In the genomic region with DNA sequence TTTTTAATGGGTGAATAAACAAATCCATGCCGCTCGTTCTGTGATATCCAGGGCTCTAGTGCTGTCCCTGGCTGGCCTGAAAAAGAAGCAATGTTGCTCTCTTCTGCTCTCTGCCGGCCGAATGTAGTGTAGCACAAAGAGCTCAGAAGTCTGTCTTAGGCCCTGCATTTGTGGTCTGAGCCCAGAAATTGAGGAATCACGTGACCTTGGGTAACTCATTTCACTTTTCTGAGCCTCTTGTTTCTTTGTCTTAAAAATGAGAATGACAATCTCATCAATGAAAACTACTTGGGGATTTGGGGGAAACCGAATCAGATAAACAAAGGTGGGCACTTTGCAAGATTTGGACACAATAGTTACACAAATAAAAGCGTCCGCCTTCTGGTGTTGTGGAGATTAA, we compare ENCODE assay signal across 8 cellular contexts.
DNase-seq lines count a peak whose midpoint lies in the region; ATAC-seq and TF ChIP-seq lines count a peak whose summit lies in the region.
"Had no signal": no experiment of that assay in that cellular context is flagged by ENCODE, and none has a peak within 500 bp of the region (broad histone marks: within the 10 kb centered on the region; RNA-seq: fewer than 3 reads in every experiment).

No MANE protein-coding gene starts in this region.

- 31% methylated on average over 8 of the region's 8 CpGs for WGBS in hepatocyte (ENCODE audit: low lambda C conversion rate, missing lambda C conversion rate)

- in situ Hi-C loops in G401 (cut with HindIII; ENCODE audit: low sequenced_read_pairs) = no loop called here

- H3K36me3 ChIP-seq in ascending aorta (no peaks in the 10 kb centered on the region), hepatocyte (replicated peaks; ENCODE audit: insufficient read depth, low read depth) (no peaks in the 10 kb centered on the region)

- peak; percentile 82 for DNase-seq in G401 (ENCODE audit: low spot score)
- DNase-seq in HL-60 (ENCODE audit: low read depth in 1 of 2, low spot score in 1 of 2) = peak; percentile 28 to 66
- DNase-seq in RPMI8226 = peak; percentile 61
- DNase-seq in ascending aorta (ENCODE audit: low spot score in 2 of 2) = no peak
- DNase-seq in hepatocyte (ENCODE audit: low spot score) = peak; percentile 71
- DNase-seq in skeletal muscle cell (ENCODE audit: low read depth) = peak; percentile 6

- no peak overlapping the region for H2AFZ ChIP-seq in hepatocyte

- H3K9me3 ChIP-seq in ascending aorta (no peaks in the 10 kb centered on the region), hepatocyte (ENCODE audit: low read depth) (no peaks in the 10 kb centered on the region)

- no peak overlapping the region for H3K4me2 ChIP-seq in hepatocyte

- H3K4me1 ChIP-seq in ascending aorta = no peaks in the 10 kb centered on the region
- no peaks in the 10 kb centered on the region for H3K4me1 ChIP-seq in hepatocyte (ENCODE audit: insufficient read depth)

- H3K27ac ChIP-seq in HL-60 (replicated peaks) (no peak overlapping the region), ascending aorta (no peak overlapping the region), hepatocyte (no peak overlapping the region)
- H3K27ac ChIP-seq: epithelial cell of prostate had no signal

- H3K79me2 ChIP-seq in hepatocyte = no peaks in the 10 kb centered on the region

- intact Hi-C loops in ascending aorta (cut with DNase I) = loop anchor here (10.0 kb wide), 3 partner anchors 60 to 650 kb away; no protein-coding TSS in a partner anchor

- H3K4me3 ChIP-seq in HL-60 (replicated peaks; ENCODE audit: insufficient read depth, low read length) (no peak overlapping the region), ascending aorta (no peak overlapping the region), hepatocyte (no peak overlapping the region), skeletal muscle cell (ENCODE audit: low read depth, low read length) (no peak overlapping the region)

- peak; percentile 46 for TF ChIP-seq CTCF in HL-60 (IDR thresholded peaks at IDR 0.05; ENCODE audit: insufficient read depth, low read length)
- TF ChIP-seq CTCF in ascending aorta (IDR thresholded peaks at IDR 0.05) = peak; percentile 48 to 80 (median 66)
- TF ChIP-seq CTCF in hepatocyte (IDR thresholded peaks at IDR 0.05; ENCODE audit: poor library complexity) = peak; percentile 76

- H4K20me1 ChIP-seq in hepatocyte (ENCODE audit: insufficient read depth, poor library complexity, severe bottlenecking) = no peaks in the 10 kb centered on the region

- H3K27me3 ChIP-seq in HL-60 (ENCODE audit: insufficient read depth, poor library complexity, severe bottlenecking) = peaks cover 5% of the 10 kb centered on the region
- no peaks in the 10 kb centered on the region for H3K27me3 ChIP-seq in ascending aorta
- H3K27me3 ChIP-seq in hepatocyte = no peaks in the 10 kb centered on the region

- H3K9me2 ChIP-seq in hepatocyte (replicated peaks; ENCODE audit: insufficient read depth) = no peaks in the 10 kb centered on the region

- no peak for ATAC-seq in GM21576 (IDR thresholded peaks at IDR 0.05; ENCODE audit: unreplicated experiment)

Comparison
In these comparisons a context has a peak if more than half of its experiments do, and no peak if none do; other contexts are left out.
1. DNase-seq: peak in G401 (single experiment), HL-60 (2 of 2), RPMI8226 (single experiment), hepatocyte (single experiment) and skeletal muscle cell (single experiment); none in ascending aorta (0 of 2).
2. Peak in every context shown above with its lines, with median percentiles within 50 percentile points of each other: CTCF ChIP-seq.